Comparison of ENCODE assay signal across 11 cellular contexts in the genomic region with DNA sequence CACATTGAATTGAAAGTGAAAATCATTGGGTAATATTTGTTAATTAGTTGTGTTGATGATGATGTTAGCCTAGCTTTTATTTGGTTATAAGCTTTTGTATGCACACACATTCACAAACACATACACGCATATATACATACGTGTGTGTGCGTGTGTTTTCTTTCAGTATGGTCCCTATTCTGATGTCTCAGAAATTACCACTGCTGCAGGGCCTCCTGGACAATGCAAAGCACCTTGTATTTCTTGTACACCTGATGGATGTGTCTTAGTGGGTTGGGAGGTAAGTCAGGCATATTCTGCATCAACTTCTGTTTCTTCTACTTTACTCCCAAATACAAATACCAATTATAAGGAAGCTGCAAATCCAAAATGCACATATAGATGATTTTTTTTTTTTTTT.
"Had no signal": no experiment of that assay in that cellular context is flagged by ENCODE, and none has a peak within 500 bp of the region (broad histone marks: within the 10 kb centered on the region; RNA-seq: fewer than 3 reads in every experiment).

No MANE protein-coding gene starts in this region.

- H3K4me3 ChIP-seq: GM23248, GM23338, HAP-1 had no signal

- DNase-seq: GM23248, GOT3, H7, H9, HCEC 1CT, HFFc6 had no signal

- H2AFZ ChIP-seq: GM23248, GM23338 had no signal

- FAIRE-seq: H1, H54 had no signal

- H3K9me3 ChIP-seq: HAP-1 had no signal

- H3K4me2 ChIP-seq: GM23338 had no signal

- H3K27ac ChIP-seq: GM23248 had no signal

- H3K9ac ChIP-seq: GM23248 had no signal

- ATAC-seq: GM23338, HCT116 had no signal
